Comparison of ENCODE assay signal across 27 cellular contexts in genomic region chr2:201074996-201075395, GRCh38.
"Had no signal": no experiment of that assay in that cellular context is flagged by ENCODE, and none has a peak within 500 bp of the region (broad histone marks: within the 10 kb centered on the region; RNA-seq: fewer than 3 reads in every experiment).

No MANE protein-coding gene starts in this region.

- H3K27ac Mint-ChIP-seq: activated naive CD4-positive, alpha-beta T cell treated with anti-CD3 and anti-CD28 coated beads for 36 hours; effector memory CD8-positive, alpha-beta T cell; T-helper 1 cell treated with Interleukin-12 subunit alpha and Interleukin-12 subunit beta and Interleukin-4 antibody, amounts not matched to agents 30 μg/mL and 1 μg/mL, for 36 hours had no signal

- H3K27me3 Mint-ChIP-seq: effector memory CD8-positive, alpha-beta T cell; natural killer cell treated with Interleukin-12 subunit alpha and Interleukin-12 subunit beta and Interleukin-15 and Interleukin-18, amount 100 ng/mL, for 72 hours had no signal

- H3K4me3 ChIP-seq: cardiac muscle cell, gastroesophageal sphincter, mucosa of descending colon, right lobe of liver, SK-N-MC, skin epidermis, testis, transverse colon had no signal

- H3K27ac ChIP-seq: cardiac muscle cell, gastroesophageal sphincter, neutrophil, right lobe of liver, SK-N-MC, skin epidermis, testis, transverse colon had no signal

- DNase-seq: activated CD4-positive, alpha-beta T cell treated with anti-CD3 and anti-CD28 coated beads for 1 hour; activated CD4-positive, alpha-beta T cell treated with anti-CD3 and anti-CD28 coated beads, Interleukin-2, amount 50 U/mL, for 48 hours; activated CD8-positive, alpha-beta memory T cell treated with anti-CD3 and anti-CD28 coated beads, Interleukin-2, amount 50 U/mL, for 48 hours; activated effector memory CD4-positive, alpha-beta T cell treated with anti-CD3 and anti-CD28 coated beads, Interleukin-2, amount 50 U/mL, for 16 hours; activated naive CD4-positive, alpha-beta T cell treated with anti-CD3 and anti-CD28 coated beads for 36 hours; anterior cingulate cortex; cortex of kidney; effector memory CD8-positive, alpha-beta T cell; hippocampal formation; left cardiac atrium; left ventricle myocardium superior; mucosa of descending colon; right lobe of liver; stimulated activated CD4-positive, alpha-beta T cell treated with anti-CD3 and anti-CD28 coated beads, Interleukin-12 subunit alpha, Interleukin-12 subunit beta, amount 100 ng/mL, for 4 hours; stimulated activated CD4-positive, alpha-beta T cell treated with anti-CD3 and anti-CD28 coated beads, Interleukin-4, amount 100 ng/mL, for 1 hour; stimulated activated naive CD8-positive, alpha-beta T cell treated with anti-CD3 and anti-CD28 coated beads, Interleukin-15, Interleukin-2, amounts not matched to agents 100 U/mL and 50 U/mL, for 24 hours; SW 1271; T1000; testis; transverse colon had no signal

- H3K27me3 ChIP-seq: cardiac muscle cell, gastroesophageal sphincter, neutrophil, right lobe of liver, testis, transverse colon had no signal

- ATAC-seq: effector memory CD8-positive, alpha-beta T cell; gastroesophageal sphincter; left cardiac atrium; left ventricle myocardium superior; mucosa of descending colon; natural killer cell treated with Interleukin-12 subunit alpha and Interleukin-12 subunit beta and Interleukin-15 and Interleukin-18, amount 100 ng/mL, for 72 hours; right lobe of liver; stimulated activated naive CD8-positive, alpha-beta T cell treated with anti-CD3 and anti-CD28 coated beads, Interleukin-15, Interleukin-2, amounts not matched to agents 100 U/mL and 50 U/mL, for 24 hours had no signal

- H3K9me3 ChIP-seq: gastroesophageal sphincter, mucosa of descending colon, neutrophil, right lobe of liver, testis, transverse colon had no signal

- H3K4me3 Mint-ChIP-seq: activated naive CD4-positive, alpha-beta T cell treated with anti-CD3 and anti-CD28 coated beads for 36 hours; effector memory CD8-positive, alpha-beta T cell; natural killer cell treated with Interleukin-12 subunit alpha and Interleukin-12 subunit beta and Interleukin-15 and Interleukin-18, amount 100 ng/mL, for 72 hours; T-helper 1 cell treated with Interleukin-12 subunit alpha and Interleukin-12 subunit beta and Interleukin-4 antibody, amounts not matched to agents 30 μg/mL and 1 μg/mL, for 36 hours had no signal

- H3K9me3 Mint-ChIP-seq: activated naive CD4-positive, alpha-beta T cell treated with anti-CD3 and anti-CD28 coated beads for 36 hours; effector memory CD8-positive, alpha-beta T cell; natural killer cell treated with Interleukin-12 subunit alpha and Interleukin-12 subunit beta and Interleukin-15 and Interleukin-18, amount 100 ng/mL, for 72 hours; T-helper 1 cell treated with Interleukin-12 subunit alpha and Interleukin-12 subunit beta and Interleukin-4 antibody, amounts not matched to agents 30 μg/mL and 1 μg/mL, for 36 hours had no signal
